ENCODE assay signal across 10 cellular contexts in the genomic region with DNA sequence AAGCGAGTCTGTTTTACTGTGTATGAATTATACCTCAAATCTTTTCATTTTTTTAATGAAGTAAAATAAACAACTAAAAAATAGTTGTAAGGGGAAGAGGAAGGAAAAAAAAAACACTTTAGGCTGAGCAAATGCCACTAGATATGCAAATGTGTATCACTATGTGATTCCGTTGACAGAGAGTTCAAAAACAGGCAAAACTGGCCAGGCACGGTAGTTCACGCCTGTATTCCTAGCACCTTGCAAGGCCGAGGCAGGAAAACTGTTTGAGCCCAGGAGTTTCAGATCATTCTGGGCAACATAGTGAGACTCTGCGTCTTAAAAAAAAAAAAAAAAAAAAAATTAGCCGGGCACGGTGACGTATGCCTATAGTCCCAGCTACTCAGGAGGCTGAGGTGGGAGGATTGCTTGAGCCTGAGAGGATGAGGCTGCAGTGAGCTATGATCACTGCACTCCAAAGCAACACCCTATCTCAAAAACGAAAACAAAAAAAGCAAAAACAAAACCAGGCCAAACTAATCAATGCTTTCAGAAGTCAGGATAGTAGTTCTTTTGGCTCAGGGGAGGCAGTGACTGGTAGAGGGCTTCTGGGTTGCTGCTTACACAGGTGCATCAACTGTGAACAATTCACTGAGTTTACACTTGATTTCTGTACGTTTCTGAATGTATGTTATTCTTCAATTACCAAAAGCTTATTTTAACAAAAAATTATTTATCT. TPM values are rescaled to one million over a fixed set of nuclear protein-coding genes. Genes with fewer than 3 reads are reported as not detected.
A peak's percentile ranks its signal among the peaks of the same experiment; 100 is the strongest.
DNase-seq lines count a peak whose midpoint lies in the region; ATAC-seq and FAIRE-seq lines count a peak whose summit lies in the region.
"Had no signal": no experiment of that assay in that cellular context is flagged by ENCODE, and none has a peak within 500 bp of the region (broad histone marks: within the 10 kb centered on the region; RNA-seq: fewer than 3 reads in every experiment).

No MANE protein-coding gene starts in this region.

- no peak overlapping the region for H3K9ac ChIP-seq in mesenchymal stem cell (ENCODE audit: low read length)

- H3K36me3 ChIP-seq in mesenchymal stem cell (ENCODE audit: control insufficient read depth in 1 of 2, insufficient read depth in 2 of 2, low read depth in 1 of 2, low read length in 2 of 2): no peaks in the 10 kb centered on the region

- H3K14ac ChIP-seq in mesenchymal stem cell (ENCODE audit: low read length in 2 of 2): no peak overlapping the region

- no peak overlapping the region for H2AK5ac ChIP-seq in mesenchymal stem cell (ENCODE audit: low read length, severe bottlenecking)

- DNase-seq in GM18507 (ENCODE audit: extremely low spot score, insufficient read length, low read depth) (no peak), mesenchymal stem cell (no peak), NCI-H524 treated with DMSO at 0.1 percent for 48 hours (lab: John Stamatoyannopoulos, UW) (no peak), NCI-H345 treated with DMSO at 0.1 percent for 48 hours (lab: John Stamatoyannopoulos, UW; ENCODE audit: unreplicated experiment) (no peak), SW 1271 (lab: John Stamatoyannopoulos, UW) (no peak)
- DNase-seq in activated T-cell treated with anti-CD3 and anti-CD28 coated beads, Interleukin-2, amount 50 U/mL, for 1 hour: no peak
- DNase-seq: psoas muscle had no signal

- no peak overlapping the region for H2BK120ac ChIP-seq in mesenchymal stem cell (ENCODE audit: low read depth, low read length)

- H4K8ac ChIP-seq in mesenchymal stem cell (ENCODE audit: low read length): peak overlapping the region; percentile 32

- no peak overlapping the region for H2BK5ac ChIP-seq in mesenchymal stem cell (ENCODE audit: low read depth, low read length, poor library complexity, severe bottlenecking)

- no peak overlapping the region for H3K4me2 ChIP-seq in mesenchymal stem cell (ENCODE audit: low read length, poor library complexity, severe bottlenecking)

- 93% methylated on average over 5 of the region's 11 CpGs for WGBS in mesenchymal stem cell

- H2AFZ ChIP-seq in mesenchymal stem cell (ENCODE audit: low read depth, low read length): no peak overlapping the region

- no peak overlapping the region for H4K91ac ChIP-seq in mesenchymal stem cell (ENCODE audit: low read length)

- no peak overlapping the region for H2BK15ac ChIP-seq in mesenchymal stem cell (ENCODE audit: low read depth, poor library complexity, severe bottlenecking)

- peak; percentile 66 for FAIRE-seq in GM18507 (lab: Jason Lieb, UNC)

- no peak overlapping the region for H3K4ac ChIP-seq in mesenchymal stem cell (ENCODE audit: low read depth in 1 of 2, low read length in 2 of 2)

- peaks cover 12% of the 10 kb centered on the region for H3K79me1 ChIP-seq in mesenchymal stem cell (replicated peaks; ENCODE audit: low read length, poor library complexity, severe bottlenecking)

- no peaks in the 10 kb centered on the region for H3K9me3 Mint-ChIP-seq in IgD-negative memory B cell

- no peak overlapping the region for H2BK12ac ChIP-seq in mesenchymal stem cell (ENCODE audit: low read length in 2 of 2)

- no peak overlapping the region for H3K18ac ChIP-seq in mesenchymal stem cell (ENCODE audit: low read depth in 1 of 2, low read length in 2 of 2)

- no peaks in the 10 kb centered on the region for H3K27me3 ChIP-seq in mesenchymal stem cell (ENCODE audit: control insufficient read depth in 1 of 2, insufficient read depth in 1 of 2, low read length in 2 of 2)

- H3K4me3 Mint-ChIP-seq in IgD-negative memory B cell: peak overlapping the region; percentile 17 to 91 (median 78)

- H3K4me1 ChIP-seq in mesenchymal stem cell (ENCODE audit: control insufficient read depth, insufficient read depth, low read depth, low read length): peaks cover 6% of the 10 kb centered on the region
- H3K4me1 ChIP-seq: psoas muscle had no signal

- peaks cover 1% of the 10 kb centered on the region for H3K36me3 Mint-ChIP-seq in IgD-negative memory B cell

- H3K23ac ChIP-seq in mesenchymal stem cell (ENCODE audit: low read length in 2 of 2): no peak overlapping the region

- ATAC-seq in GM21447 (IDR thresholded peaks at IDR 0.05; ENCODE audit: unreplicated experiment): peak; percentile 42
- ATAC-seq: psoas muscle had no signal

- H3K9me3 ChIP-seq in mesenchymal stem cell (ENCODE audit: control insufficient read depth, low read length): no peaks in the 10 kb centered on the region
- H3K9me3 ChIP-seq: HAP-1, psoas muscle had no signal

- H3K27me3 Mint-ChIP-seq in IgD-negative memory B cell: peaks cover 2% of the 10 kb centered on the region

- H3K27ac Mint-ChIP-seq in IgD-negative memory B cell: peak overlapping the region; percentile 7 to 92 (median 28)

- no peak overlapping the region for H3K27ac ChIP-seq in mesenchymal stem cell (ENCODE audit: low read length, poor library complexity, severe bottlenecking)
- H3K27ac ChIP-seq: psoas muscle had no signal

- H3K4me3 ChIP-seq in mesenchymal stem cell (ENCODE audit: insufficient read depth in 1 of 2, low read depth in 1 of 2, low read length in 2 of 2): no peak overlapping the region
- H3K4me3 ChIP-seq: HAP-1, psoas muscle had no signal

- H3K4me1 Mint-ChIP-seq in IgD-negative memory B cell: peaks cover 26 to 42% (median 40%) of the 10 kb centered on the region in 3 donors

RNA-seq across cellular contexts. Expression of a gene that starts 7.4 kb away (rescaled TPM):
- polyA plus RNA-seq in IgD-negative memory B cell: 3.3 TPM
- polyA plus RNA-seq in mesenchymal stem cell (2013, experiment 1 of 2): 24.0 TPM
- polyA plus RNA-seq in mesenchymal stem cell (2013, experiment 2 of 2): 24.6 TPM

RNA-seq across cellular contexts. Expression of a gene that starts 32.3 kb away (rescaled TPM):
- polyA plus RNA-seq in IgD-negative memory B cell: 6.0 TPM
- polyA plus RNA-seq in mesenchymal stem cell (2013, experiment 1 of 2): 5.6 TPM
- 5.7 TPM for polyA plus RNA-seq in mesenchymal stem cell (2013, experiment 2 of 2)

RNA-seq across cellular contexts. Expression of a gene that starts 35.4 kb away (rescaled TPM):
- 10.7 TPM for polyA plus RNA-seq in IgD-negative memory B cell
- polyA plus RNA-seq in mesenchymal stem cell (2013, experiment 1 of 2): 11.1 TPM
- polyA plus RNA-seq in mesenchymal stem cell (2013, experiment 2 of 2): 10.4 TPM

RNA-seq across cellular contexts. Expression of a gene that starts 51.9 kb away (rescaled TPM):
- polyA plus RNA-seq in IgD-negative memory B cell: 65.3 TPM
- 30.4 TPM for polyA plus RNA-seq in mesenchymal stem cell (2013, experiment 1 of 2)
- 28.6 TPM for polyA plus RNA-seq in mesenchymal stem cell (2013, experiment 2 of 2)

RNA-seq across cellular contexts. Expression of a gene that starts 54.6 kb away (rescaled TPM):
- polyA plus RNA-seq in IgD-negative memory B cell: 29.4 TPM
- 7.3 TPM for polyA plus RNA-seq in mesenchymal stem cell (2013, experiment 1 of 2)
- polyA plus RNA-seq in mesenchymal stem cell (2013, experiment 2 of 2): 7.2 TPM
